ENCODE assay signal across 1 cellular context in the genomic region with DNA sequence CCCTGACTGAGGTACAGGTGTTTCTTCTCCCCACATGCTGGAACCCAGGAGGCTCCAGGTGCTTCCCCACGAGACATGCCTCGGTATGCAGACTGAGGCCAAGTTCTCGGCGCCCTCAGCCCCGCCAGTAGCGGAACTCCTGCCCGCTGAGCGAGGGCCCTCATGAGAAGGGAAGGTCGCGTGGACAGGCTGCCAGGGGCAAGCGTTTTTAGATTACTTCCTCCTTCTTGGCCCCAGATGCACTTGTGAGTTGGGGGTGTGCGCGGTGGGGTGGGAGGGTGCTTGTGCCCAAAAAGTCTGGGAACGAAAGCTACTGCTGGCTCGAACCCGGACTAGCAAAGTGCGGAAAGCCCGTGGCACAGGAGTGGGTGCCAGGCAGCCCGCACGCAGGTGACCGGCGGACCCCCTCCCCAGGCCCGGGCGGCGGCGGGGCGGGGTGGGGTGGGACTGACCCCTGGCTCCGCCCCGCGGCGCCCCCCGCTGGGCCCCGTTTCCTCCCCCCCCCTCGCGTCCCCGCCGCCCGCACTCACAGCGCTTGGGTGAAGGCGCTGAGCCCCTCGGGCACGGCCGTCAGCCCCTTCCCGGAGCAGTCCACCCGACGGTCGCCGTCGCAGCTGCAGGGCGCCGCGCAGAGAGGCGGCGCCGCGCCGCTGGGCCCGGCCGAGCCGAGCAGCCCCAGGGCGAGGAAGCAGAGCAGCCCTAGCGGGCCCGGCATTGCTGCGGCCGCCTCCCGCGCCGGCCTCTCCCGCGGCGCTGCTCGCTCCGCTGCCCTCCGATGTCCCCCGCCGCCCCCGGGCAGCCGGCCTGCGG.
TF ChIP-seq lines count a peak whose summit lies in the region.

No MANE protein-coding gene starts in this region.

TF ChIP-seq in HepG2, 621 proteins besides CTCF, POLR2A, EP300 and RAD21 (continued from another document and continues in another):
- no peak for TF ChIP-seq PAWR (CRISPR knock-in tag; IDR thresholded peaks at IDR 0.05; ENCODE audit: borderline replicate concordance)
- TF ChIP-seq EED (CRISPR knock-in tag; IDR thresholded peaks at IDR 0.05), result no peak
- TF ChIP-seq SIX1 (CRISPR knock-in tag; IDR thresholded peaks at IDR 0.05; ENCODE audit: borderline replicate concordance), result no peak
- TF ChIP-seq ZNF329 (CRISPR knock-in tag; IDR thresholded peaks at IDR 0.05; ENCODE audit: low read depth), result no peak
- TF ChIP-seq MEIS2 (CRISPR knock-in tag; IDR thresholded peaks at IDR 0.05), result no peak
- no peak for TF ChIP-seq NRL (CRISPR knock-in tag; IDR thresholded peaks at IDR 0.05; ENCODE audit: borderline replicate concordance)
- TF ChIP-seq, protein P1, sequence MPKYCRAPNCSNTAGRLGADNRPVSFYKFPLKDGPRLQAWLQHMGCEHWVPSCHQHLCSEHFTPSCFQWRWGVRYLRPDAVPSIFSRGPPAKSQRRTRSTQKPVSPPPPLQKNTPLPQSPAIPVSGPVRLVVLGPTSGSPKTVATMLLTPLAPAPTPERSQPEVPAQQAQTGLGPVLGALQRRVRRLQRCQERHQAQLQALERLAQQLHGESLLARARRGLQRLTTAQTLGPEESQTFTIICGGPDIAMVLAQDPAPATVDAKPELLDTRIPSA (CRISPR knock-in tag; IDR thresholded peaks at IDR 0.05; ENCODE audit: borderline replicate concordance), result no peak
- no peak for TF ChIP-seq ZNF124 (CRISPR knock-in tag; IDR thresholded peaks at IDR 0.05)
- TF ChIP-seq KDM4B (CRISPR knock-in tag; IDR thresholded peaks at IDR 0.05), result no peak
- no peak for TF ChIP-seq ZNF781 (CRISPR knock-in tag; IDR thresholded peaks at IDR 0.05; ENCODE audit: borderline replicate concordance, not compliant biosample characterization)
- TF ChIP-seq TGIF2 (CRISPR knock-in tag; IDR thresholded peaks at IDR 0.05), result 0 out of 2 replicates have a peak, but pooled peaks have one; percentile 10
- TF ChIP-seq ZFX (CRISPR knock-in tag; IDR thresholded peaks at IDR 0.05; ENCODE audit: low read depth), result 0 out of 2 replicates have a peak, but pooled peaks have one; percentile 21
- TF ChIP-seq, protein P2, sequence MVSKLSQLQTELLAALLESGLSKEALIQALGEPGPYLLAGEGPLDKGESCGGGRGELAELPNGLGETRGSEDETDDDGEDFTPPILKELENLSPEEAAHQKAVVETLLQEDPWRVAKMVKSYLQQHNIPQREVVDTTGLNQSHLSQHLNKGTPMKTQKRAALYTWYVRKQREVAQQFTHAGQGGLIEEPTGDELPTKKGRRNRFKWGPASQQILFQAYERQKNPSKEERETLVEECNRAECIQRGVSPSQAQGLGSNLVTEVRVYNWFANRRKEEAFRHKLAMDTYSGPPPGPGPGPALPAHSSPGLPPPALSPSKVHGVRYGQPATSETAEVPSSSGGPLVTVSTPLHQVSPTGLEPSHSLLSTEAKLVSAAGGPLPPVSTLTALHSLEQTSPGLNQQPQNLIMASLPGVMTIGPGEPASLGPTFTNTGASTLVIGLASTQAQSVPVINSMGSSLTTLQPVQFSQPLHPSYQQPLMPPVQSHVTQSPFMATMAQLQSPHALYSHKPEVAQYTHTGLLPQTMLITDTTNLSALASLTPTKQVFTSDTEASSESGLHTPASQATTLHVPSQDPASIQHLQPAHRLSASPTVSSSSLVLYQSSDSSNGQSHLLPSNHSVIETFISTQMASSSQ (IDR thresholded peaks at IDR 0.05; ENCODE audit: low read depth), result no peak
- TF ChIP-seq, protein P2 (CRISPR knock-in tag; IDR thresholded peaks at IDR 0.05; ENCODE audit: borderline replicate concordance), result no peak
- TF ChIP-seq, protein P3, sequence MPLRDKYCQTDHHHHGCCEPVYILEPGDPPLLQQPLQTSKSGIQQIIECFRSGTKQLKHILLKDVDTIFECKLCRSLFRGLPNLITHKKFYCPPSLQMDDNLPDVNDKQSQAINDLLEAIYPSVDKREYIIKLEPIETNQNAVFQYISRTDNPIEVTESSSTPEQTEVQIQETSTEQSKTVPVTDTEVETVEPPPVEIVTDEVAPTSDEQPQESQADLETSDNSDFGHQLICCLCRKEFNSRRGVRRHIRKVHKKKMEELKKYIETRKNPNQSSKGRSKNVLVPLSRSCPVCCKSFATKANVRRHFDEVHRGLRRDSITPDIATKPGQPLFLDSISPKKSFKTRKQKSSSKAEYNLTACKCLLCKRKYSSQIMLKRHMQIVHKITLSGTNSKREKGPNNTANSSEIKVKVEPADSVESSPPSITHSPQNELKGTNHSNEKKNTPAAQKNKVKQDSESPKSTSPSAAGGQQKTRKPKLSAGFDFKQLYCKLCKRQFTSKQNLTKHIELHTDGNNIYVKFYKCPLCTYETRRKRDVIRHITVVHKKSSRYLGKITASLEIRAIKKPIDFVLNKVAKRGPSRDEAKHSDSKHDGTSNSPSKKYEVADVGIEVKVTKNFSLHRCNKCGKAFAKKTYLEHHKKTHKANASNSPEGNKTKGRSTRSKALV (CRISPR knock-in tag; IDR thresholded peaks at IDR 0.05), result no peak
- TF ChIP-seq ZNF709 (CRISPR knock-in tag; IDR thresholded peaks at IDR 0.05), result no peak
- no peak for TF ChIP-seq PHF21A (CRISPR knock-in tag; IDR thresholded peaks at IDR 0.05)
- TF ChIP-seq ATRX (CRISPR knock-in tag; IDR thresholded peaks at IDR 0.05; ENCODE audit: borderline replicate concordance), result no peak
- TF ChIP-seq ZKSCAN5 (CRISPR knock-in tag; IDR thresholded peaks at IDR 0.05), result no peak
- 0 out of 2 replicates have a peak, but pooled peaks have one; percentile 19 for TF ChIP-seq ZNF225 (CRISPR knock-in tag; IDR thresholded peaks at IDR 0.05)
- no peak for TF ChIP-seq KDM3A (CRISPR knock-in tag; IDR thresholded peaks at IDR 0.05; ENCODE audit: low read depth)
- TF ChIP-seq NBN (conservative IDR thresholded peaks at IDR 0.05), result no peak
- TF ChIP-seq, protein P4, sequence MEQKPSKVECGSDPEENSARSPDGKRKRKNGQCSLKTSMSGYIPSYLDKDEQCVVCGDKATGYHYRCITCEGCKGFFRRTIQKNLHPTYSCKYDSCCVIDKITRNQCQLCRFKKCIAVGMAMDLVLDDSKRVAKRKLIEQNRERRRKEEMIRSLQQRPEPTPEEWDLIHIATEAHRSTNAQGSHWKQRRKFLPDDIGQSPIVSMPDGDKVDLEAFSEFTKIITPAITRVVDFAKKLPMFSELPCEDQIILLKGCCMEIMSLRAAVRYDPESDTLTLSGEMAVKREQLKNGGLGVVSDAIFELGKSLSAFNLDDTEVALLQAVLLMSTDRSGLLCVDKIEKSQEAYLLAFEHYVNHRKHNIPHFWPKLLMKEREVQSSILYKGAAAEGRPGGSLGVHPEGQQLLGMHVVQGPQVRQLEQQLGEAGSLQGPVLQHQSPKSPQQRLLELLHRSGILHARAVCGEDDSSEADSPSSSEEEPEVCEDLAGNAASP (CRISPR knock-in tag; IDR thresholded peaks at IDR 0.05; ENCODE audit: borderline replicate concordance), result no peak
- TF ChIP-seq, protein P5, sequence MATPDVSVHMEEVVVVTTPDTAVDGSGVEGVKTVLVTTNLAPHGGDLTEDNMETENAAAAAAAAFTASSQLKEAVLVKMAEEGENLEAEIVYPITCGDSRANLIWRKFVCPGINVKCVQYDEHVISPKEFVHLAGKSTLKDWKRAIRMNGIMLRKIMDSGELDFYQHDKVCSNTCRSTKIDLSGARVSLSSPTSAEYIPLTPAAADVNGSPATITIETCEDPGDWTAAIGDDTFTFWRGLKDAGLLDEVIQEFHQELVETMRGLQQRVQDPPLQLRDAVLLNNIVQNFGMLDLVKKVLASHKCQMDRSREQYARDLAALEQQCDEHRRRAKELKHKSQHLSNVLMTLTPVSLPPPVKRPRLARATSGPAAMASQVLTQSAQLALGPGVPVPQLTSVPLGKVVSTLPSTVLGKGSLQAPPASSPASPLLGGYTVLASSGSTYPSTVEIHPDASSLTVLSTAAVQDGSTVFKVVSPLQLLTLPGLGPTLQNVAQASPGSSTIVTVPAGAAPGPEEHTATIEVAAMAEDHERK (CRISPR knock-in tag; IDR thresholded peaks at IDR 0.05; ENCODE audit: low read depth), result no peak
- no peak for TF ChIP-seq FOSL1 (CRISPR knock-in tag; IDR thresholded peaks at IDR 0.05; ENCODE audit: borderline replicate concordance)
- no peak for TF ChIP-seq HOXA7 (CRISPR knock-in tag; IDR thresholded peaks at IDR 0.05)
- no peak for TF ChIP-seq ZNF747 (CRISPR knock-in tag; IDR thresholded peaks at IDR 0.05; ENCODE audit: borderline replicate concordance)
- no peak for TF ChIP-seq ZEB1 (IDR thresholded peaks at IDR 0.05; ENCODE audit: insufficient replicate concordance, low read depth)
- TF ChIP-seq SATB2 (CRISPR knock-in tag; IDR thresholded peaks at IDR 0.05), result no peak
- no peak for TF ChIP-seq SALL2 (CRISPR knock-in tag; IDR thresholded peaks at IDR 0.05)
- no peak; the same call in 1 of the 2 replicates for TF ChIP-seq SMAD9 (CRISPR knock-in tag; IDR thresholded peaks at IDR 0.05)
- TF ChIP-seq MIER2 (CRISPR knock-in tag; IDR thresholded peaks at IDR 0.05), result no peak
- no peak for TF ChIP-seq ONECUT2 (CRISPR knock-in tag; IDR thresholded peaks at IDR 0.05)
- no peak for TF ChIP-seq RNF2 (conservative IDR thresholded peaks at IDR 0.05; ENCODE audit: low read depth)
- no peak for TF ChIP-seq KMT2B (CRISPR knock-in tag; IDR thresholded peaks at IDR 0.05)
- TF ChIP-seq, protein P6, sequence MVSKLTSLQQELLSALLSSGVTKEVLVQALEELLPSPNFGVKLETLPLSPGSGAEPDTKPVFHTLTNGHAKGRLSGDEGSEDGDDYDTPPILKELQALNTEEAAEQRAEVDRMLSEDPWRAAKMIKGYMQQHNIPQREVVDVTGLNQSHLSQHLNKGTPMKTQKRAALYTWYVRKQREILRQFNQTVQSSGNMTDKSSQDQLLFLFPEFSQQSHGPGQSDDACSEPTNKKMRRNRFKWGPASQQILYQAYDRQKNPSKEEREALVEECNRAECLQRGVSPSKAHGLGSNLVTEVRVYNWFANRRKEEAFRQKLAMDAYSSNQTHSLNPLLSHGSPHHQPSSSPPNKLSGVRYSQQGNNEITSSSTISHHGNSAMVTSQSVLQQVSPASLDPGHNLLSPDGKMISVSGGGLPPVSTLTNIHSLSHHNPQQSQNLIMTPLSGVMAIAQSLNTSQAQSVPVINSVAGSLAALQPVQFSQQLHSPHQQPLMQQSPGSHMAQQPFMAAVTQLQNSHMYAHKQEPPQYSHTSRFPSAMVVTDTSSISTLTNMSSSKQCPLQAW (CRISPR knock-in tag; IDR thresholded peaks at IDR 0.05), result 0 out of 2 replicates have a peak, but pooled peaks have one; percentile 26
- no peak for TF ChIP-seq U2AF2 (IDR thresholded peaks at IDR 0.05; ENCODE audit: low read depth, low read length)
- no peak for TF ChIP-seq NR2F2 (IDR thresholded peaks at IDR 0.05; ENCODE audit: borderline replicate concordance, low read depth)
- TF ChIP-seq ZNF547 (CRISPR knock-in tag; IDR thresholded peaks at IDR 0.05), result no peak
- no peak for TF ChIP-seq THAP11 (CRISPR knock-in tag; IDR thresholded peaks at IDR 0.05)
- peak; percentile 21; the same call in 1 of the 3 replicates for TF ChIP-seq MXI1 (IDR thresholded peaks at IDR 0.05; ENCODE audit: borderline replicate concordance, low read depth, low read length)
- TF ChIP-seq ZNF773 (CRISPR knock-in tag; IDR thresholded peaks at IDR 0.05; ENCODE audit: borderline replicate concordance), result no peak
- TF ChIP-seq ZNF589 (CRISPR knock-in tag; conservative IDR thresholded peaks at IDR 0.05), result no peak
- TF ChIP-seq, protein P7, sequence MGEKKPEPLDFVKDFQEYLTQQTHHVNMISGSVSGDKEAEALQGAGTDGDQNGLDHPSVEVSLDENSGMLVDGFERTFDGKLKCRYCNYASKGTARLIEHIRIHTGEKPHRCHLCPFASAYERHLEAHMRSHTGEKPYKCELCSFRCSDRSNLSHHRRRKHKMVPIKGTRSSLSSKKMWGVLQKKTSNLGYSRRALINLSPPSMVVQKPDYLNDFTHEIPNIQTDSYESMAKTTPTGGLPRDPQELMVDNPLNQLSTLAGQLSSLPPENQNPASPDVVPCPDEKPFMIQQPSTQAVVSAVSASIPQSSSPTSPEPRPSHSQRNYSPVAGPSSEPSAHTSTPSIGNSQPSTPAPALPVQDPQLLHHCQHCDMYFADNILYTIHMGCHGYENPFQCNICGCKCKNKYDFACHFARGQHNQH (CRISPR knock-in tag; IDR thresholded peaks at IDR 0.05), result no peak
- TF ChIP-seq ZNF660 (CRISPR knock-in tag; IDR thresholded peaks at IDR 0.05; ENCODE audit: borderline replicate concordance, low read depth), result no peak
- TF ChIP-seq RBM39 (IDR thresholded peaks at IDR 0.05; ENCODE audit: low read depth, low read length, poor library complexity, severe bottlenecking), result no peak
- TF ChIP-seq ZFAT (CRISPR knock-in tag; conservative IDR thresholded peaks at IDR 0.05), result no peak
- no peak for TF ChIP-seq ZNF567 (CRISPR knock-in tag; IDR thresholded peaks at IDR 0.05; ENCODE audit: borderline replicate concordance)
- no peak for TF ChIP-seq HNF4G (IDR thresholded peaks at IDR 0.05; ENCODE audit: borderline replicate concordance, low read depth, low read length)
- TF ChIP-seq HNF4G (CRISPR knock-in tag; IDR thresholded peaks at IDR 0.05; ENCODE audit: borderline replicate concordance, low read depth), result no peak
- TF ChIP-seq, protein P8, sequence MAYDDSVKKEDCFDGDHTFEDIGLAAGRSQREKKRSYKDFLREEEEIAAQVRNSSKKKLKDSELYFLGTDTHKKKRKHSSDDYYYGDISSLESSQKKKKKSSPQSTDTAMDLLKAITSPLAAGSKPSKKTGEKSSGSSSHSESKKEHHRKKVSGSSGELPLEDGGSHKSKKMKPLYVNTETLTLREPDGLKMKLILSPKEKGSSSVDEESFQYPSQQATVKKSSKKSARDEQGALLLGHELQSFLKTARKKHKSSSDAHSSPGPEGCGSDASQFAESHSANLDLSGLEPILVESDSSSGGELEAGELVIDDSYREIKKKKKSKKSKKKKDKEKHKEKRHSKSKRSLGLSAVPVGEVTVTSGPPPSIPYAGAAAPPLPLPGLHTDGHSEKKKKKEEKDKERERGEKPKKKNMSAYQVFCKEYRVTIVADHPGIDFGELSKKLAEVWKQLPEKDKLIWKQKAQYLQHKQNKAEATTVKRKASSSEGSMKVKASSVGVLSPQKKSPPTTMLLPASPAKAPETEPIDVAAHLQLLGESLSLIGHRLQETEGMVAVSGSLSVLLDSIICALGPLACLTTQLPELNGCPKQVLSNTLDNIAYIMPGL (CRISPR knock-in tag; IDR thresholded peaks at IDR 0.05; ENCODE audit: borderline replicate concordance in 1 of 2, low read depth in 1 of 2), result peak; percentile 19 to 25; a peak in 1 of 4 replicates
- TF ChIP-seq FOXP1 (IDR thresholded peaks at IDR 0.05), result no peak
- TF ChIP-seq FOXP1 (CRISPR knock-in tag; IDR thresholded peaks at IDR 0.05), result no peak
- no peak for TF ChIP-seq BRD4 (CRISPR knock-in tag; IDR thresholded peaks at IDR 0.05)
